ENCODE assay signal across 9 cellular contexts in the genomic region with DNA sequence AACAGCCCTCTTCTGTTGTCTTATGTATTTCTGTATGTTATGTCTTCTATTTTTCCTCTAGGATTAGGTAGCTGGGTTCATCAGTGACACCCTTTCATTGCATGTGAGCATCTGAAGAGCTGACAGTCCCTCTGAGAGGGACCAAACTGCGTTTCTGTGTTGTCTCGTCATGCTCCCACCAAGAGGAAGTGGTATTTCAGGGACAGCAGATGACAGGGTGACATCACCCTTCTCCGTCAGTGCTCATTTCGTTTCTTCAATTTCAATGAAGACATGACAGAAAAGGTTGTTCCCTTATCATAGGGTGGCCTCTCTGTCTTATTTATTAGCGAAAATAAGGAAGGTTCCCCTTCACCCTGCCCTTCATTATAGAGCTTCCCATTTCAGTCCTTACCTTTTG.
DNase-seq lines count a peak whose midpoint lies in the region; ATAC-seq and TF ChIP-seq lines count a peak whose summit lies in the region.
"Had no signal": no experiment of that assay in that cellular context is flagged by ENCODE, and none has a peak within 500 bp of the region (broad histone marks: within the 10 kb centered on the region; RNA-seq: fewer than 3 reads in every experiment).

No MANE protein-coding gene starts in this region.

- WGBS in gastroesophageal sphincter (ENCODE audit: low coverage in 1 of 2), 2 donors, result 59 to 75% methylated on average over 5 of the region's 5 CpGs

- no peaks in the 10 kb centered on the region for H3K36me3 Mint-ChIP-seq in activated T-cell treated with anti-CD3 and anti-CD28 coated beads, Interleukin-2, amount 50 U/mL, for 72 hours (ENCODE audit: insufficient read depth in 2 of 2)
- H3K36me3 Mint-ChIP-seq in activated T-cell treated with anti-CD3 and anti-CD28 coated beads, Interleukin-2, amount 50 U/mL, for 24 hours (ENCODE audit: low read depth), result no peaks in the 10 kb centered on the region

- H3K27me3 ChIP-seq in Peyer's patch, result no peaks in the 10 kb centered on the region
- no peaks in the 10 kb centered on the region for H3K27me3 ChIP-seq in gastroesophageal sphincter
- H3K27me3 ChIP-seq: breast epithelium had no signal

- H3K27me3 Mint-ChIP-seq in activated T-cell treated with anti-CD3 and anti-CD28 coated beads, Interleukin-2, amount 50 U/mL, for 72 hours (ENCODE audit: low read depth), result peaks cover 19% of the 10 kb centered on the region
- H3K27me3 Mint-ChIP-seq in activated T-cell treated with anti-CD3 and anti-CD28 coated beads, Interleukin-2, amount 50 U/mL, for 24 hours, result peaks cover 17% of the 10 kb centered on the region
- peaks cover 2% of the 10 kb centered on the region for H3K27me3 Mint-ChIP-seq in stimulated activated naive CD8-positive, alpha-beta T cell treated with anti-CD3 and anti-CD28 coated beads, Interleukin-15, amount 100 ng/mL, for 72 hours

- H3K27ac Mint-ChIP-seq in activated T-cell treated with anti-CD3 and anti-CD28 coated beads, Interleukin-2, amount 50 U/mL, for 72 hours, result peak overlapping the region; percentile 8
- H3K27ac Mint-ChIP-seq in activated T-cell treated with anti-CD3 and anti-CD28 coated beads, Interleukin-2, amount 50 U/mL, for 24 hours, result no peak overlapping the region
- H3K27ac Mint-ChIP-seq in stimulated activated naive CD8-positive, alpha-beta T cell treated with anti-CD3 and anti-CD28 coated beads, Interleukin-15, amount 100 ng/mL, for 72 hours, result no peak overlapping the region

- no peaks in the 10 kb centered on the region for H3K4me1 ChIP-seq in Peyer's patch
- no peaks in the 10 kb centered on the region for H3K4me1 ChIP-seq in gastroesophageal sphincter
- H3K4me1 ChIP-seq: breast epithelium had no signal

- no peak for TF ChIP-seq EP300 in gastroesophageal sphincter (IDR thresholded peaks at IDR 0.05)

- H3K36me3 ChIP-seq in Peyer's patch, result no peaks in the 10 kb centered on the region
- H3K36me3 ChIP-seq in gastroesophageal sphincter, result no peaks in the 10 kb centered on the region
- H3K36me3 ChIP-seq: breast epithelium had no signal

- no peaks in the 10 kb centered on the region for H3K9me3 Mint-ChIP-seq in activated T-cell treated with anti-CD3 and anti-CD28 coated beads, Interleukin-2, amount 50 U/mL, for 72 hours
- no peaks in the 10 kb centered on the region for H3K9me3 Mint-ChIP-seq in activated T-cell treated with anti-CD3 and anti-CD28 coated beads, Interleukin-2, amount 50 U/mL, for 24 hours
- H3K9me3 Mint-ChIP-seq in stimulated activated naive CD8-positive, alpha-beta T cell treated with anti-CD3 and anti-CD28 coated beads, Interleukin-15, amount 100 ng/mL, for 72 hours, result no peaks in the 10 kb centered on the region

- DNase-seq in activated T-cell treated with anti-CD3 and anti-CD28 coated beads, Interleukin-2, amount 50 U/mL, for 72 hours, result peak; percentile 12 to 35
- DNase-seq in activated T-cell treated with anti-CD3 and anti-CD28 coated beads, Interleukin-2, amount 50 U/mL, for 24 hours, result no peak
- DNase-seq in Peyer's patch, result peak in 2 of 3 donors; percentile 24 to 49
- peak in 1 of 2 donors; percentile 21 for DNase-seq in stimulated activated naive CD8-positive, alpha-beta T cell treated with anti-CD3 and anti-CD28 coated beads, Interleukin-15, amount 100 ng/mL, for 72 hours
- DNase-seq in 8988T, result no peak
- no peak for DNase-seq in D341Med (ENCODE audit: low spot score)

- no peak for TF ChIP-seq POLR2A in Peyer's patch (IDR thresholded peaks at IDR 0.05)
- no peak for TF ChIP-seq POLR2A in gastroesophageal sphincter (IDR thresholded peaks at IDR 0.05)

- TF ChIP-seq CTCF in Peyer's patch (IDR thresholded peaks at IDR 0.05), result no peak
- no peak for TF ChIP-seq CTCF in gastroesophageal sphincter (IDR thresholded peaks at IDR 0.05)

- H3K4me1 Mint-ChIP-seq in activated T-cell treated with anti-CD3 and anti-CD28 coated beads, Interleukin-2, amount 50 U/mL, for 72 hours (ENCODE audit: low read depth), result no peaks in the 10 kb centered on the region
- peaks cover 2% of the 10 kb centered on the region for H3K4me1 Mint-ChIP-seq in activated T-cell treated with anti-CD3 and anti-CD28 coated beads, Interleukin-2, amount 50 U/mL, for 24 hours (ENCODE audit: low read depth)
- H3K4me1 Mint-ChIP-seq in stimulated activated naive CD8-positive, alpha-beta T cell treated with anti-CD3 and anti-CD28 coated beads, Interleukin-15, amount 100 ng/mL, for 72 hours, result peaks cover 9% of the 10 kb centered on the region

- no peak overlapping the region for H3K27ac ChIP-seq in Peyer's patch
- no peak overlapping the region for H3K27ac ChIP-seq in gastroesophageal sphincter
- H3K27ac ChIP-seq: breast epithelium had no signal

- peak; percentile 68 to 87 for ATAC-seq in activated T-cell treated with anti-CD3 and anti-CD28 coated beads, Interleukin-2, amount 50 U/mL, for 72 hours (replicated peaks in 1 of 2)
- ATAC-seq in HG02885 (IDR thresholded peaks at IDR 0.05; ENCODE audit: poor library complexity, unreplicated experiment) (peak; percentile 65), gastroesophageal sphincter (no peak)
- peak; percentile 84 for ATAC-seq in stimulated activated naive CD8-positive, alpha-beta T cell treated with anti-CD3 and anti-CD28 coated beads, Interleukin-15, amount 100 ng/mL, for 72 hours

- H3K4me3 ChIP-seq in Peyer's patch, result no peak overlapping the region
- no peak overlapping the region for H3K4me3 ChIP-seq in gastroesophageal sphincter
- H3K4me3 ChIP-seq: breast epithelium had no signal

- H3K9me3 ChIP-seq in Peyer's patch, result no peaks in the 10 kb centered on the region
- H3K9me3 ChIP-seq in gastroesophageal sphincter, result no peaks in the 10 kb centered on the region
- H3K9me3 ChIP-seq: breast epithelium had no signal

- peak overlapping the region in 1 of 2 donors; percentile 6 for H3K4me3 Mint-ChIP-seq in activated T-cell treated with anti-CD3 and anti-CD28 coated beads, Interleukin-2, amount 50 U/mL, for 72 hours
- no peak overlapping the region for H3K4me3 Mint-ChIP-seq in activated T-cell treated with anti-CD3 and anti-CD28 coated beads, Interleukin-2, amount 50 U/mL, for 24 hours
- no peak overlapping the region for H3K4me3 Mint-ChIP-seq in stimulated activated naive CD8-positive, alpha-beta T cell treated with anti-CD3 and anti-CD28 coated beads, Interleukin-15, amount 100 ng/mL, for 72 hours

Comparison
In these comparisons a context has a peak if more than half of its experiments do, and no peak if none do; other contexts are left out.
1. DNase-seq: peak in activated T-cell treated with anti-CD3 and anti-CD28 coated beads, Interleukin-2, amount 50 U/mL, for 72 hours (2 of 2) and Peyer's patch (2 of 3); none in activated T-cell treated with anti-CD3 and anti-CD28 coated beads, Interleukin-2, amount 50 U/mL, for 24 hours (single experiment), 8988T (single experiment) and D341Med (single experiment).